In the genomic region with DNA sequence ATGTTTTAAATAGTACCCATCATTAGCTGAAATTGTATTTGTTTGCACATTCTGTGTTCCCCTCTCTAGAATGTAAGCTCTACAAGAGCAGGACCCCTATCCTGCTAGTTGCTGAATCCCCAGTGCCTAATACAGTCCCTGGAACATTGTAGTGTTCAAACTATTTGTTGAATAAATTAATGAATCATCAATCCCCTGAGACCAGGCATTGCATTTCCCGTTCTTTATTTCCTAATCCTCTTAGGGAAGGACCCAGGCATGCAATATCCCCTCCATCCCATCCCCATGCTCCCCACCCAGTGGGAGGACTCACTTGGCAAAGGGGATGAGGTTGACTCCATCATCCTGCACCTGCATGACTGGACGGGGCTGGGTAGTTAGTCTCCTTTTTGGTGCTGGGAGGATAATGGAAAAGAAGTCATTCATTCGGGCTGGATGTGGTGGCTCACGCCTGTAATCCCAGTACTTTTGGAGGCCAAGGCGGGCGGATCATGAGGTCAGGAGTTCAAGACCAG, we compare ENCODE assay signal across 35 cellular contexts. TPM values are rescaled to one million over a fixed set of nuclear protein-coding genes. Genes with fewer than 3 reads are reported as not detected.
"Had no signal": no experiment of that assay in that cellular context is flagged by ENCODE, and none has a peak within 500 bp of the region (broad histone marks: within the 10 kb centered on the region; RNA-seq: fewer than 3 reads in every experiment).

No MANE protein-coding gene starts in this region.

- H3K27me3 Mint-ChIP-seq: activated CD4-positive, alpha-beta memory T cell treated with anti-CD3 and anti-CD28 coated beads for 36 hours; activated CD4-positive, alpha-beta T cell treated with anti-CD3 and anti-CD28 coated beads for 36 hours; activated CD8-positive, alpha-beta memory T cell treated with anti-CD3 and anti-CD28 coated beads, Interleukin-2, amount 10 ng/mL, durations not matched to agents 7 days and 5 days; activated naive CD4-positive, alpha-beta T cell treated with anti-CD3 and anti-CD28 coated beads, Interleukin-2, amount 50 U/mL, for 24 hours; activated naive CD8-positive, alpha-beta T cell treated with anti-CD3 and anti-CD28 coated beads for 36 hours; activated naive CD8-positive, alpha-beta T cell treated with anti-CD3 and anti-CD28 coated beads, Interleukin-2, amount 50 U/mL, for 24 hours had no signal

- H3K27ac ChIP-seq: adrenal gland, body of pancreas, coronary artery, dorsolateral prefrontal cortex, gastroesophageal sphincter, heart right ventricle had no signal

- ATAC-seq: activated CD4-positive, alpha-beta T cell treated with anti-CD3 and anti-CD28 coated beads for 36 hours; activated CD8-positive, alpha-beta memory T cell treated with anti-CD3 and anti-CD28 coated beads, Interleukin-2, amount 10 ng/mL, durations not matched to agents 7 days and 5 days; activated CD8-positive, alpha-beta T cell treated with anti-CD3 and anti-CD28 coated beads, Interleukin-2, amount 10 ng/mL, durations not matched to agents 7 days and 5 days; activated naive CD8-positive, alpha-beta T cell treated with anti-CD3 and anti-CD28 coated beads, Interleukin-2, amount 50 U/mL, for 24 hours; body of pancreas; esophagus mucosa; gastroesophageal sphincter; heart right ventricle had no signal

- H3K4me3 Mint-ChIP-seq: activated CD4-positive, alpha-beta memory T cell treated with anti-CD3 and anti-CD28 coated beads for 36 hours; activated CD4-positive, alpha-beta T cell treated with anti-CD3 and anti-CD28 coated beads for 36 hours; activated CD4-positive, alpha-beta T cell treated with anti-CD3 and anti-CD28 coated beads, Interleukin-2, amount 10 ng/mL, durations not matched to agents 24 days and 14 days; activated CD8-positive, alpha-beta memory T cell treated with anti-CD3 and anti-CD28 coated beads, Interleukin-2, amount 10 ng/mL, durations not matched to agents 7 days and 5 days; activated CD8-positive, alpha-beta T cell treated with anti-CD3 and anti-CD28 coated beads, Interleukin-2, amount 10 ng/mL, durations not matched to agents 7 days and 5 days; activated naive CD4-positive, alpha-beta T cell treated with anti-CD3 and anti-CD28 coated beads for 36 hours; activated naive CD8-positive, alpha-beta T cell treated with anti-CD3 and anti-CD28 coated beads for 36 hours; activated naive CD8-positive, alpha-beta T cell treated with anti-CD3 and anti-CD28 coated beads, Interleukin-2, amount 50 U/mL, for 24 hours; dendritic cell treated with granulocyte-macrophage colony-stimulating factor and Interleukin-4, amounts not matched to agents 40 ng/mL and 50 ng/mL, for 4 days; endodermal cell had no signal

- H3K27ac Mint-ChIP-seq: activated CD4-positive, alpha-beta memory T cell treated with anti-CD3 and anti-CD28 coated beads for 36 hours; activated CD4-positive, alpha-beta T cell treated with anti-CD3 and anti-CD28 coated beads for 36 hours; activated CD4-positive, alpha-beta T cell treated with anti-CD3 and anti-CD28 coated beads, Interleukin-2, amount 10 ng/mL, durations not matched to agents 24 days and 14 days; activated CD8-positive, alpha-beta memory T cell treated with anti-CD3 and anti-CD28 coated beads, Interleukin-2, amount 10 ng/mL, durations not matched to agents 7 days and 5 days; activated CD8-positive, alpha-beta T cell treated with anti-CD3 and anti-CD28 coated beads, Interleukin-2, amount 10 ng/mL, durations not matched to agents 7 days and 5 days; activated naive CD4-positive, alpha-beta T cell treated with anti-CD3 and anti-CD28 coated beads for 36 hours; activated naive CD4-positive, alpha-beta T cell treated with anti-CD3 and anti-CD28 coated beads, Interleukin-2, amount 50 U/mL, for 24 hours; activated naive CD8-positive, alpha-beta T cell treated with anti-CD3 and anti-CD28 coated beads for 36 hours; activated naive CD8-positive, alpha-beta T cell treated with anti-CD3 and anti-CD28 coated beads, Interleukin-2, amount 50 U/mL, for 24 hours; activated T-helper 1 cell treated with anti-CD3 and anti-CD28 coated beads, Interleukin-12 subunit alpha, Interleukin-12 subunit beta, Interleukin-2, Interleukin-4 antibody, amounts not matched to agents 30 ng/mL and 10 ng/mL and 1 ng/mL, durations not matched to agents 14 hours and 24 hours and 36 hours; activated T-helper 2 cell treated with anti-CD3 and anti-CD28 coated beads, Interferon-gamma antibody, Interleukin-2, Interleukin-4, amounts not matched to agents 10 μg/mL and 5 μg/mL and 100 μg/mL, durations not matched to agents 14 hours and 24 hours and 36 hours; dendritic cell treated with granulocyte-macrophage colony-stimulating factor and Interleukin-4, amounts not matched to agents 40 ng/mL and 50 ng/mL, for 4 days; endodermal cell had no signal

- H3K27me3 ChIP-seq: adrenal gland, body of pancreas, dorsolateral prefrontal cortex, gastroesophageal sphincter, heart right ventricle had no signal

- H3K36me3 Mint-ChIP-seq: activated CD4-positive, alpha-beta memory T cell treated with anti-CD3 and anti-CD28 coated beads for 36 hours; activated naive CD4-positive, alpha-beta T cell treated with anti-CD3 and anti-CD28 coated beads, Interleukin-2, amount 50 U/mL, for 24 hours had no signal

- DNase-seq: activated CD4-positive, alpha-beta memory T cell treated with anti-CD3 and anti-CD28 coated beads for 36 hours; activated CD4-positive, alpha-beta T cell treated with anti-CD3 and anti-CD28 coated beads for 36 hours; activated CD4-positive, alpha-beta T cell treated with anti-CD3 and anti-CD28 coated beads, Interleukin-2, amount 10 ng/mL, durations not matched to agents 24 days and 14 days; activated CD4-positive, CD25-positive, alpha-beta regulatory T cell; activated CD4-positive, CD25-positive, alpha-beta regulatory T cell treated with anti-CD3 and anti-CD28 coated beads, Interleukin-2, amount 50 U/mL, for 72 hours; activated CD8-positive, alpha-beta memory T cell treated with anti-CD3 and anti-CD28 coated beads, Interleukin-2, amount 10 ng/mL, durations not matched to agents 7 days and 5 days; activated CD8-positive, alpha-beta memory T cell treated with anti-CD3 and anti-CD28 coated beads, Interleukin-2, amount 50 U/mL, for 4 hours; activated CD8-positive, alpha-beta T cell treated with anti-CD3 and anti-CD28 coated beads, Interleukin-2, amount 10 ng/mL, durations not matched to agents 7 days and 5 days; activated effector memory CD4-positive, alpha-beta T cell treated with anti-CD3 and anti-CD28 coated beads, Interleukin-2, amount 50 U/mL, for 16 hours; activated naive CD4-positive, alpha-beta T cell treated with anti-CD3 and anti-CD28 coated beads for 36 hours; activated naive CD8-positive, alpha-beta T cell treated with anti-CD3 and anti-CD28 coated beads for 36 hours; activated naive CD8-positive, alpha-beta T cell treated with anti-CD3 and anti-CD28 coated beads, Interleukin-2, amount 50 U/mL, for 24 hours; activated T-cell treated with anti-CD3 and anti-CD28 coated beads, Interleukin-2, amount 50 U/mL, for 1 hour; activated T-cell treated with anti-CD3 and anti-CD28 coated beads, Interleukin-2, amount 50 U/mL, for 48 hours; adrenal gland; amygdala; aorta; body of pancreas; central memory CD4-positive, alpha-beta T cell; cerebellar nuclear complex; dorsolateral prefrontal cortex; effector memory CD4-positive, alpha-beta T cell; endodermal cell; foreskin melanocyte; heart right ventricle; T-helper 2 cell had no signal

- H3K9me3 ChIP-seq: adrenal gland, body of pancreas, gastroesophageal sphincter, heart right ventricle had no signal

- H3K9me3 Mint-ChIP-seq: activated CD4-positive, alpha-beta memory T cell treated with anti-CD3 and anti-CD28 coated beads for 36 hours; activated CD4-positive, alpha-beta T cell treated with anti-CD3 and anti-CD28 coated beads, Interleukin-2, amount 10 ng/mL, durations not matched to agents 24 days and 14 days; activated naive CD4-positive, alpha-beta T cell treated with anti-CD3 and anti-CD28 coated beads for 36 hours; activated naive CD4-positive, alpha-beta T cell treated with anti-CD3 and anti-CD28 coated beads, Interleukin-2, amount 50 U/mL, for 24 hours; activated naive CD8-positive, alpha-beta T cell treated with anti-CD3 and anti-CD28 coated beads for 36 hours; activated naive CD8-positive, alpha-beta T cell treated with anti-CD3 and anti-CD28 coated beads, Interleukin-2, amount 50 U/mL, for 24 hours; activated T-helper 1 cell treated with anti-CD3 and anti-CD28 coated beads, Interleukin-12 subunit alpha, Interleukin-12 subunit beta, Interleukin-2, Interleukin-4 antibody, amounts not matched to agents 30 ng/mL and 10 ng/mL and 1 ng/mL, durations not matched to agents 14 hours and 24 hours and 36 hours; activated T-helper 2 cell treated with anti-CD3 and anti-CD28 coated beads, Interferon-gamma antibody, Interleukin-2, Interleukin-4, amounts not matched to agents 10 μg/mL and 5 μg/mL and 100 μg/mL, durations not matched to agents 14 hours and 24 hours and 36 hours; dendritic cell treated with granulocyte-macrophage colony-stimulating factor and Interleukin-4, amounts not matched to agents 40 ng/mL and 50 ng/mL, for 4 days; endodermal cell had no signal

- H3K36me3 ChIP-seq: adrenal gland, gastroesophageal sphincter, heart right ventricle had no signal

- H3K4me3 ChIP-seq: adrenal gland, body of pancreas, coronary artery, dorsolateral prefrontal cortex, gastroesophageal sphincter, heart right ventricle had no signal

RNA-seq across cellular contexts. Expression of gene INCA1, which starts 3.2 kb away (rescaled TPM):
- total RNA-seq: epithelial cell of proximal tubule, esophagus mucosa had no signal

RNA-seq across cellular contexts. Expression of gene SLC52A1, which starts 41.1 kb away (rescaled TPM):
- total RNA-seq: activated naive CD8-positive, alpha-beta T cell treated with anti-CD3 and anti-CD28 coated beads for 36 hours; aorta; body of pancreas; gastroesophageal sphincter; glomerular endothelial cell had no signal
- polyA plus RNA-seq: heart right ventricle had no signal
